In the genomic region with DNA sequence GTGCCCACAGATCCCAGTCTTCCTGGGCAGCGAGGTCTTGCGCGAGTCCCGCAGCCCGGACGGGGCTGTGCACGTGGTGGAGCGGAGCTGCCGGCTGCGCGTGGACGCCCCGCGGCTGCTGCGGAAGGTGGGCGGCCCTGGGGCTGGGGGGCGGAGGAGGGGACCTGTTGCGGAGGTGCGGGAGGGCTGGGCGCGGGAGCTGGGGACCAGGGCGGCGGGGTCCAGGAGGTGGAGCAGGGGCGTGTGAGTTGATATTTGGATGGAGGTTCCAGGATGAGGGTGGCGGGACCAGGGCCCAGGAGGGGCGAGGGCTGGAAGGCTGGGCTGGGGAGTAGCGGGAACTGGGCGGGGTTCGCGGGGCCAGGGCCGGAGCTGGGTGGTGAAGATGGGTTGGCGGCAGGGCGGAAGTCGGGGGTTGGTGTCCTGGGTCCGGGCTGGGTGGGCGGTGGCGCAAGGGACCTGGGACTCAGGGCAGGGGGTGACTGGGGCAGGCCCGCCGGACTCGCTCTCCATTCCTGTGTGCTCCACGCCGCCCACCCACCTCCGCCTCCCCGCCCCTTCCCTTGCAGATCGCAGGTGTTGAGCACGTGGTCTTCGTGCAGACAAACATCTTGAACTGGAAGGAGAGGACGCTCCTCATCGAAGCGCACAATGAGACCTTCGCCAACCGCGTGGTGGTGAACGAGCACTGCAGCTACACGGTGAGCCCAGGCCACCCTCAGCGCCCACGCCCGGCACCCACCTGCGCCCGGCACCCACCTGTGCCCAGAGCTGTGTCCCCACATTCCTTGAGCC, we compare ENCODE assay signal across 13 cellular contexts. TPM values are rescaled to one million over a fixed set of nuclear protein-coding genes. Genes with fewer than 3 reads are reported as not detected.
DNase-seq lines count a peak whose midpoint lies in the region; ATAC-seq and TF ChIP-seq lines count a peak whose summit lies in the region.
"Had no signal": no experiment of that assay in that cellular context is flagged by ENCODE, and none has a peak within 500 bp of the region (broad histone marks: within the 10 kb centered on the region; RNA-seq: fewer than 3 reads in every experiment).

No MANE protein-coding gene starts in this region.

- H3K36me3 ChIP-seq in H7 (replicated peaks; ENCODE audit: control insufficient read depth, insufficient read depth, low read length) (no peaks in the 10 kb centered on the region), NT2/D1 (ENCODE audit: insufficient read depth, insufficient read length, low read length) (no peaks in the 10 kb centered on the region), psoas muscle (ENCODE audit: insufficient read depth in 1 of 2, low read depth in 1 of 2) (no peaks in the 10 kb centered on the region)

- H3K27ac ChIP-seq in right cardiac atrium (ENCODE audit: low read length) (no peak overlapping the region), psoas muscle (no peak overlapping the region)

- peaks cover 24% of the 10 kb centered on the region for H3K27me3 ChIP-seq in H7 (ENCODE audit: control insufficient read depth, insufficient read depth, low read length)
- H3K27me3 ChIP-seq in NT2/D1 (ENCODE audit: insufficient read depth, insufficient read length): peaks cover 29% of the 10 kb centered on the region
- H3K27me3 ChIP-seq in right cardiac atrium (ENCODE audit: control insufficient read depth, insufficient read depth): no peaks in the 10 kb centered on the region
- peaks cover 0 to 7% (median 0%) of the 10 kb centered on the region in 3 donors for H3K27me3 ChIP-seq in psoas muscle (ENCODE audit: insufficient read depth in 3 of 3, low read length in 2 of 3)

- 14% methylated on average over 60 of the region's 60 CpGs for WGBS in right cardiac atrium
- 25 to 39% (median 26%) methylated on average over 39 to 60 of the region's 60 CpGs for WGBS in psoas muscle, 3 donors

- ATAC-seq in right cardiac atrium (peak; percentile 41 to 45), psoas muscle (peak; percentile 36 to 62 (median 44)), GM18868 (IDR thresholded peaks at IDR 0.05; ENCODE audit: unreplicated experiment) (no peak)
- ATAC-seq in activated CD4-positive, CD25-positive, alpha-beta regulatory T cell treated with anti-CD3 and anti-CD28 coated beads, Interleukin-2, amount 50 U/mL, for 24 hours: no peak

- H3K4me3 ChIP-seq in H7 (ENCODE audit: insufficient read depth, low read depth, low read length) (peak overlapping the region; percentile 37), NT2/D1 (ENCODE audit: insufficient read length, low read depth) (peak overlapping the region; percentile 12), right cardiac atrium (ENCODE audit: low read length) (no peak overlapping the region), psoas muscle (peak overlapping the region; percentile 22)

- intact Hi-C loops in right cardiac atrium (cut with DNase I): no loop called here
- intact Hi-C loops in psoas muscle (cut with DNase I): no loop called here

- DNase-seq in H7: peak; percentile 95
- DNase-seq in NT2/D1 (ENCODE audit: low read depth, low spot score): no peak
- DNase-seq in right cardiac atrium: no peak
- DNase-seq in psoas muscle: no peak
- no peak for DNase-seq in Ammon's horn (ENCODE audit: low spot score)
- DNase-seq: activated CD8-positive, alpha-beta memory T cell treated with anti-CD3 and anti-CD28 coated beads, Interleukin-2, amount 50 U/mL, for 48 hours; CD4-positive, alpha-beta T cell; effector memory CD4-positive, alpha-beta T cell; mesenchymal stem cell; NCI-H510A treated with DMSO at 0.1 percent for 48 hours; SIG-M5 had no signal

- no peak overlapping the region for H3K9ac ChIP-seq in NT2/D1 (ENCODE audit: insufficient read length, low read depth)

- no peak for TF ChIP-seq CTCF in psoas muscle (IDR thresholded peaks at IDR 0.05)

- H3K9me3 ChIP-seq in NT2/D1 (ENCODE audit: insufficient read depth, low read length) (no peaks in the 10 kb centered on the region; the same call in 1 of the 2 replicates), right cardiac atrium (ENCODE audit: control insufficient read depth, low read length) (no peaks in the 10 kb centered on the region), psoas muscle (no peaks in the 10 kb centered on the region)

- H3K4me1 ChIP-seq in NT2/D1 (ENCODE audit: insufficient read depth, insufficient read length): no peaks in the 10 kb centered on the region
- no peaks in the 10 kb centered on the region for H3K4me1 ChIP-seq in right cardiac atrium (ENCODE audit: control insufficient read depth, insufficient read depth, low read length)
- H3K4me1 ChIP-seq in psoas muscle: no peaks in the 10 kb centered on the region

RNA-seq across cellular contexts. Expression of a gene that starts 29.6 kb away (rescaled TPM):
- 2.1 and 2.4 TPM in 2 replicates for total RNA-seq in H7 (2014; rRNA removed; shearing (Covaris generic))
- 1 to 10 TPM in 3 of 4 donors, under 1 TPM in 1; 0.57 to 3.8 (median 2.1) TPM for total RNA-seq in right cardiac atrium
- polyA plus RNA-seq in right cardiac atrium: 1.4 TPM
- total RNA-seq in psoas muscle: under 1 TPM; 0.42 to 0.88 (median 0.65) TPM
- polyA plus RNA-seq in psoas muscle: under 1 TPM; 0.23 to 0.30 (median 0.27) TPM
- total RNA-seq: CD4-positive, alpha-beta T cell had no signal

RNA-seq across cellular contexts. Expression of a gene that starts 46.0 kb away (rescaled TPM):
- 11.9 and 12.7 TPM in 2 replicates for total RNA-seq in H7 (2014; rRNA removed; shearing (Covaris generic))
- total RNA-seq in right cardiac atrium (10 to 100 TPM in 1 of 4 donors, 1 to 10 TPM in 3; 6.0 to 10.0 (median 7.8) TPM), psoas muscle (1 to 10 TPM; 4.4 to 8.1 (median 6.4) TPM)
- polyA plus RNA-seq in right cardiac atrium (5.3 TPM), psoas muscle (10 to 100 TPM in 1 of 3 donors, 1 to 10 TPM in 2; 5.3 to 12.3 (median 9.8) TPM)

RNA-seq across cellular contexts. Expression of a gene that starts 50.8 kb away (rescaled TPM):
- total RNA-seq in H7 (2014; rRNA removed; shearing (Covaris generic)): 9.2 and 10.2 TPM in 2 replicates
- total RNA-seq in right cardiac atrium (10 to 100 TPM in 2 of 4 donors, 1 to 10 TPM in 2; 3.9 to 19.1 (median 8.4) TPM), psoas muscle (1 to 10 TPM; 3.2 to 7.2 (median 5.1) TPM)
- polyA plus RNA-seq in right cardiac atrium (5.0 TPM), psoas muscle (1 to 10 TPM; 2.4 to 5.6 (median 3.8) TPM)
- total RNA-seq: CD4-positive, alpha-beta T cell had no signal

Comparison
In these comparisons a context has a peak if more than half of its experiments do, and no peak if none do; other contexts are left out.
1. ATAC-seq: peak in right cardiac atrium (2 of 2) and psoas muscle (4 of 4); none in activated CD4-positive, CD25-positive, alpha-beta regulatory T cell treated with anti-CD3 and anti-CD28 coated beads, Interleukin-2, amount 50 U/mL, for 24 hours (0 of 2) and GM18868 (single experiment).